ENCODE assay signal across 1 cellular context in genomic region chr17:82439829-82440365, GRCh38.
A peak's percentile ranks its signal among the peaks of the same experiment; 100 is the strongest.
TF ChIP-seq lines count a peak whose summit lies in the region.

No MANE protein-coding gene starts in this region.

TF ChIP-seq in HepG2, 621 proteins besides CTCF, POLR2A, EP300 and RAD21:
- no peak for TF ChIP-seq ZNF503 (CRISPR knock-in tag; IDR thresholded peaks at IDR 0.05)
- no peak for TF ChIP-seq ZNF563 (CRISPR knock-in tag; IDR thresholded peaks at IDR 0.05)
- TF ChIP-seq HMG20A (CRISPR knock-in tag; IDR thresholded peaks at IDR 0.05; ENCODE audit: borderline replicate concordance) = no peak
- TF ChIP-seq ZNF333 (CRISPR knock-in tag; IDR thresholded peaks at IDR 0.05; ENCODE audit: borderline replicate concordance) = no peak
- no peak for TF ChIP-seq ZNF672 (CRISPR knock-in tag; IDR thresholded peaks at IDR 0.05)
- no peak for TF ChIP-seq GATAD1 (CRISPR knock-in tag; IDR thresholded peaks at IDR 0.05)
- no peak for TF ChIP-seq RCOR2 (CRISPR knock-in tag; IDR thresholded peaks at IDR 0.05)
- no peak for TF ChIP-seq ZUFSP (CRISPR knock-in tag; IDR thresholded peaks at IDR 0.05; ENCODE audit: borderline replicate concordance)
- TF ChIP-seq EZH2 (conservative IDR thresholded peaks at IDR 0.05; ENCODE audit: low read depth, low read length) = no peak
- TF ChIP-seq ZSCAN30 (CRISPR knock-in tag; IDR thresholded peaks at IDR 0.05) = no peak
- TF ChIP-seq BCL3 (CRISPR knock-in tag; IDR thresholded peaks at IDR 0.05) = 0 out of 2 replicates have a peak, but pooled peaks have one; percentile 9
- no peak for TF ChIP-seq ZNF577 (CRISPR knock-in tag; IDR thresholded peaks at IDR 0.05; ENCODE audit: borderline replicate concordance, low read depth)
- no peak for TF ChIP-seq CBX1 (IDR thresholded peaks at IDR 0.05; ENCODE audit: low read depth)
- TF ChIP-seq RBFOX2 (IDR thresholded peaks at IDR 0.05; ENCODE audit: low read depth, low read length) = peak; percentile 21; the same call in 1 of the 2 replicates
- no peak for TF ChIP-seq ZNF720 (CRISPR knock-in tag; IDR thresholded peaks at IDR 0.05)
- no peak for TF ChIP-seq ZNF770 (CRISPR knock-in tag; IDR thresholded peaks at IDR 0.05)
- TF ChIP-seq PITX1 (CRISPR knock-in tag; IDR thresholded peaks at IDR 0.05) = no peak
- TF ChIP-seq ZNF282 (IDR thresholded peaks at IDR 0.05; ENCODE audit: partially characterized antibody) = no peak
- no peak for TF ChIP-seq THAP7 (CRISPR knock-in tag; IDR thresholded peaks at IDR 0.05)
- TF ChIP-seq NFKBIZ (CRISPR knock-in tag; IDR thresholded peaks at IDR 0.05) = no peak
- TF ChIP-seq ELK4 (CRISPR knock-in tag; IDR thresholded peaks at IDR 0.05; ENCODE audit: borderline replicate concordance) = no peak
- TF ChIP-seq MLX (CRISPR knock-in tag; IDR thresholded peaks at IDR 0.05) = no peak
- peak; percentile 85 for TF ChIP-seq AGO2 (optimal IDR thresholded peaks at IDR 0.05; ENCODE audit: low read depth, low read length)
- 0 out of 2 replicates have a peak, but pooled peaks have one; percentile 17 for TF ChIP-seq ZNF274 (CRISPR knock-in tag; IDR thresholded peaks at IDR 0.05)
- no peak for TF ChIP-seq TAF15 (IDR thresholded peaks at IDR 0.05; ENCODE audit: low read depth, low read length, poor library complexity, severe bottlenecking)
- no peak for TF ChIP-seq RFXANK (CRISPR knock-in tag; IDR thresholded peaks at IDR 0.05)
- no peak for TF ChIP-seq RFX5 (IDR thresholded peaks at IDR 0.05; ENCODE audit: low read depth, low read length)
- no peak for TF ChIP-seq REXO4 (CRISPR knock-in tag; IDR thresholded peaks at IDR 0.05; ENCODE audit: borderline replicate concordance)
- TF ChIP-seq TRIM24 (CRISPR knock-in tag; IDR thresholded peaks at IDR 0.05) = no peak
- TF ChIP-seq ZNF737 (CRISPR knock-in tag; IDR thresholded peaks at IDR 0.05; ENCODE audit: borderline replicate concordance) = no peak
- no peak for TF ChIP-seq SMAD3 (CRISPR knock-in tag; IDR thresholded peaks at IDR 0.05)
- no peak for TF ChIP-seq ZNF782 (CRISPR knock-in tag; IDR thresholded peaks at IDR 0.05; ENCODE audit: borderline replicate concordance)
- no peak for TF ChIP-seq KLF15 (CRISPR knock-in tag; IDR thresholded peaks at IDR 0.05; ENCODE audit: borderline replicate concordance)
- no peak for TF ChIP-seq AFF4 (CRISPR knock-in tag; IDR thresholded peaks at IDR 0.05)
- no peak for TF ChIP-seq NFATC3 (CRISPR knock-in tag; IDR thresholded peaks at IDR 0.05)
- TF ChIP-seq NRL (CRISPR knock-in tag; IDR thresholded peaks at IDR 0.05; ENCODE audit: borderline replicate concordance) = peak; percentile 50; the same call in 1 of the 2 replicates
- no peak for TF ChIP-seq ATF5 (CRISPR knock-in tag; IDR thresholded peaks at IDR 0.05; ENCODE audit: low read depth)
- TF ChIP-seq ZNF512 (CRISPR knock-in tag; IDR thresholded peaks at IDR 0.05) = no peak
- no peak for TF ChIP-seq ZNF256 (CRISPR knock-in tag; conservative IDR thresholded peaks at IDR 0.05)
- TF ChIP-seq ZBTB20 (CRISPR knock-in tag; IDR thresholded peaks at IDR 0.05; ENCODE audit: borderline replicate concordance, low read depth) = no peak
- no peak for TF ChIP-seq ZNF710 (CRISPR knock-in tag; IDR thresholded peaks at IDR 0.05; ENCODE audit: borderline replicate concordance)
